In genomic region chr4:89110986-89111832, GRCh38 we compare ENCODE assay signal across 1 cellular context.
TF ChIP-seq lines count a peak whose summit lies in the region.

TIGD2 (plus strand) TSS chr4:89111533; CDS start chr4:89112975, 1,442 bp downstream.

TF ChIP-seq in K562, 482 proteins besides CTCF, POLR2A, EP300 and RAD21 (continued from another document and continues in another):
- TF ChIP-seq THRA (IDR thresholded peaks at IDR 0.05) (no peak), NFYB (IDR thresholded peaks at IDR 0.05; ENCODE audit: extremely low read depth, insufficient read length) (no peak), RBM14 (IDR thresholded peaks at IDR 0.05; ENCODE audit: borderline replicate concordance, insufficient read depth, low read depth, low read length) (no peak), KLF10 (CRISPR knock-in tag; IDR thresholded peaks at IDR 0.05) (no peak), HIVEP1 (CRISPR knock-in tag; IDR thresholded peaks at IDR 0.05) (no peak), TSHZ1 (CRISPR knock-in tag; IDR thresholded peaks at IDR 0.05) (no peak), ZNF263 (CRISPR knock-in tag; IDR thresholded peaks at IDR 0.05; ENCODE audit: borderline replicate concordance) (peak; percentile 55; the same call in 1 of the 2 replicates), ZNF75A (CRISPR knock-in tag; IDR thresholded peaks at IDR 0.05) (no peak), SREBF1 (IDR thresholded peaks at IDR 0.05; ENCODE audit: borderline replicate concordance, low read depth, low read length) (no peak), XRCC5 (IDR thresholded peaks at IDR 0.05; ENCODE audit: low read depth, low read length) (0 out of 2 replicates have a peak, but pooled peaks have one; percentile 44), ZBED1 (IDR thresholded peaks at IDR 0.05) (no peak), AFF1 (IDR thresholded peaks at IDR 0.05; ENCODE audit: low read depth in 1 of 2, partially characterized antibody in 2 of 2) (no peak), MAFK (IDR thresholded peaks at IDR 0.05; ENCODE audit: low read length) (no peak), CSDE1 (IDR thresholded peaks at IDR 0.05) (no peak), ZNF232 (CRISPR knock-in tag; IDR thresholded peaks at IDR 0.05) (peak; percentile 20; the same call in 1 of the 2 replicates), ZNF512 (tag; IDR thresholded peaks at IDR 0.05) (no peak), MLX (CRISPR knock-in tag; conservative IDR thresholded peaks at IDR 0.05) (no peak), POLR3G (IDR thresholded peaks at IDR 0.05; ENCODE audit: extremely low read depth, insufficient read length, insufficient replicate concordance) (no peak), E2F8 (IDR thresholded peaks at IDR 0.05; ENCODE audit: low read depth, partially characterized antibody) (no peak), ZBTB49 (CRISPR knock-in tag; IDR thresholded peaks at IDR 0.05; ENCODE audit: borderline replicate concordance) (no peak), ZBTB17 (CRISPR knock-in tag; IDR thresholded peaks at IDR 0.05) (no peak), HDAC8 (tag; IDR thresholded peaks at IDR 0.05) (no peak), ZMIZ1 (IDR thresholded peaks at IDR 0.05; ENCODE audit: low read depth in 2 of 2, low read length in 2 of 2) (0 out of 4 replicates have a peak, but pooled peaks of 1 of the 2 experiments have one; percentile 17), NCOR1 (IDR thresholded peaks at IDR 0.05) (peak; percentile 11; the same call in 1 of the 2 replicates), PCBP1 (IDR thresholded peaks at IDR 0.05; ENCODE audit: low read depth, low read length, poor library complexity, severe bottlenecking) (no peak), ZNF511 (CRISPR knock-in tag; IDR thresholded peaks at IDR 0.05) (peak; percentile 83; the same call in 1 of the 2 replicates), NELFE (IDR thresholded peaks at IDR 0.05; ENCODE audit: insufficient read depth, insufficient read length) (no peak), RBM25 (IDR thresholded peaks at IDR 0.05; ENCODE audit: low read depth, low read length, severe bottlenecking) (no peak), ZZZ3 (IDR thresholded peaks at IDR 0.05) (no peak), DNMT1 (IDR thresholded peaks at IDR 0.05) (no peak), JUN (IDR thresholded peaks at IDR 0.05; ENCODE audit: borderline replicate concordance, low read depth, low read length) (no peak), JUN (CRISPR knock-in tag; IDR thresholded peaks at IDR 0.05; ENCODE audit: borderline replicate concordance) (no peak), TRIM24 (IDR thresholded peaks at IDR 0.05) (no peak), ZNF146 (CRISPR knock-in tag; IDR thresholded peaks at IDR 0.05; ENCODE audit: unreplicated experiment) (no peak), ATF3 (IDR thresholded peaks at IDR 0.05) (no peak), ATF3 (CRISPR knock-in tag; conservative IDR thresholded peaks at IDR 0.05) (no peak), SRSF1 (IDR thresholded peaks at IDR 0.05; ENCODE audit: low read depth, low read length) (no peak)
